ENCODE assay signal across 33 cellular contexts in genomic region chr12:7647071-7647470, GRCh38. TPM values are rescaled to one million over a fixed set of nuclear protein-coding genes. Genes with fewer than 3 reads are reported as not detected.
"Had no signal": no experiment of that assay in that cellular context is flagged by ENCODE, and none has a peak within 500 bp of the region (broad histone marks: within the 10 kb centered on the region; RNA-seq: fewer than 3 reads in every experiment).

No MANE protein-coding gene starts in this region.

- H3K27ac Mint-ChIP-seq: activated CD4-positive, alpha-beta memory T cell treated with anti-CD3 and anti-CD28 coated beads for 36 hours; effector memory CD8-positive, alpha-beta T cell; nephron; T-helper 17 cell had no signal

- ATAC-seq: effector memory CD8-positive, alpha-beta T cell; gastrocnemius medialis; left ventricle myocardium superior; sciatic nerve; SK-N-SH treated with all-trans-retinoic acid at 6 μM for 48 hours; T-helper 17 cell had no signal

- H3K27ac ChIP-seq: gastrocnemius medialis, neutrophil, prostate gland, SJCRH30, testis, transverse colon, WERI-Rb-1 had no signal

- H3K4me3 ChIP-seq: gastrocnemius medialis, prostate gland, SJCRH30, smooth muscle cell, testis, transverse colon had no signal

- H3K4me1 ChIP-seq: gastrocnemius medialis, prostate gland, SJCRH30, testis had no signal

- DNase-seq: activated CD4-positive, alpha-beta memory T cell treated with anti-CD3 and anti-CD28 coated beads for 36 hours; activated effector memory CD4-positive, alpha-beta T cell treated with Interleukin-2 at 50 U/mL for 16 hours; activated naive CD4-positive, alpha-beta T cell treated with Interleukin-2 at 50 U/mL for 16 hours; amygdala; cortex of kidney; effector memory CD8-positive, alpha-beta T cell; erythroblast; gastrocnemius medialis; glutamatergic neuron; left ventricle myocardium superior; mammary epithelial cell; retina; SJCRH30; stimulated activated CD4-positive, alpha-beta T cell treated with anti-CD3 and anti-CD28 coated beads, Interleukin-1b, Interleukin-23, amount 100 ng/mL, for 48 hours; stimulated activated CD4-positive, alpha-beta T cell treated with anti-CD3 and anti-CD28 coated beads, Interleukin-4, amount 100 ng/mL, for 4 hours; stimulated activated CD8-positive, alpha-beta memory T cell treated with anti-CD3 and anti-CD28 coated beads, Interleukin-4, amount 100 ng/mL, for 48 hours; stimulated activated naive CD4-positive, alpha-beta T cell; T-helper 17 cell; T1000; testis; transverse colon; WERI-Rb-1 had no signal

- H3K9me3 ChIP-seq: gastrocnemius medialis, neutrophil, prostate gland, SJCRH30, testis, transverse colon had no signal

- H3K36me3 Mint-ChIP-seq: activated CD4-positive, alpha-beta memory T cell treated with anti-CD3 and anti-CD28 coated beads for 36 hours had no signal

- FAIRE-seq: islet of Langerhans had no signal

- H3K9me3 Mint-ChIP-seq: activated CD4-positive, alpha-beta memory T cell treated with anti-CD3 and anti-CD28 coated beads for 36 hours; effector memory CD8-positive, alpha-beta T cell; nephron had no signal

- H3K27me3 Mint-ChIP-seq: activated CD4-positive, alpha-beta memory T cell treated with anti-CD3 and anti-CD28 coated beads for 36 hours; effector memory CD8-positive, alpha-beta T cell had no signal

- H3K4me3 Mint-ChIP-seq: activated CD4-positive, alpha-beta memory T cell treated with anti-CD3 and anti-CD28 coated beads for 36 hours; effector memory CD8-positive, alpha-beta T cell; nephron; T-helper 17 cell had no signal

- H3K27me3 ChIP-seq: gastrocnemius medialis, neutrophil, SJCRH30, testis, transverse colon had no signal

- H3K36me3 ChIP-seq: gastrocnemius medialis, neutrophil, prostate gland, SJCRH30, transverse colon, WERI-Rb-1 had no signal

RNA-seq across cellular contexts. Expression of gene APOBEC1, which starts 18.6 kb away (rescaled TPM):
- total RNA-seq: activated CD4-positive, alpha-beta memory T cell treated with anti-CD3 and anti-CD28 coated beads for 36 hours; chondrocyte; gastrocnemius medialis; left ventricle myocardium superior; mammary epithelial cell; osteocyte; prostate gland; sciatic nerve; SJCRH30; smooth muscle cell; T-helper 17 cell; urinary bladder had no signal
- polyA plus RNA-seq: mammary epithelial cell, smooth muscle cell, urinary bladder had no signal

RNA-seq across cellular contexts. Expression of gene GDF3, which starts 48.5 kb away (rescaled TPM):
- total RNA-seq: activated CD4-positive, alpha-beta memory T cell treated with anti-CD3 and anti-CD28 coated beads for 36 hours; chondrocyte; gastrocnemius medialis; left ventricle myocardium superior; mammary epithelial cell; mucosa of gallbladder; osteocyte; prostate gland; SJCRH30; smooth muscle cell; T-helper 17 cell; testis; transverse colon; urinary bladder had no signal
- polyA plus RNA-seq: mammary epithelial cell, smooth muscle cell had no signal
